In genomic region chr18:55224086-55224625, GRCh38 we compare ENCODE assay signal across 1 cellular context.
TF ChIP-seq lines count a peak whose summit lies in the region.

No MANE protein-coding gene starts in this region.

TF ChIP-seq in IMR-90, 13 proteins besides CTCF, POLR2A, EP300 and RAD21 (continued from another document):
- TF ChIP-seq MXI1 (IDR thresholded peaks at IDR 0.05; ENCODE audit: borderline replicate concordance, low read depth, low read length) (no peak), BHLHE40 (IDR thresholded peaks at IDR 0.05; ENCODE audit: low read depth, low read length) (no peak), CEBPB (IDR thresholded peaks at IDR 0.05; ENCODE audit: low read depth, low read length) (no peak), CHD1 (IDR thresholded peaks at IDR 0.05; ENCODE audit: low read depth, low read length) (no peak), NFE2L2 (IDR thresholded peaks at IDR 0.05; ENCODE audit: low read depth, low read length) (no peak), SMC3 (IDR thresholded peaks at IDR 0.05; ENCODE audit: low read depth, low read length) (no peak), ELK1 (IDR thresholded peaks at IDR 0.05; ENCODE audit: borderline replicate concordance, low read depth, low read length) (no peak), MAZ (IDR thresholded peaks at IDR 0.05; ENCODE audit: borderline replicate concordance, low read depth, low read length) (no peak)
- TF ChIP-seq, protein P1, sequence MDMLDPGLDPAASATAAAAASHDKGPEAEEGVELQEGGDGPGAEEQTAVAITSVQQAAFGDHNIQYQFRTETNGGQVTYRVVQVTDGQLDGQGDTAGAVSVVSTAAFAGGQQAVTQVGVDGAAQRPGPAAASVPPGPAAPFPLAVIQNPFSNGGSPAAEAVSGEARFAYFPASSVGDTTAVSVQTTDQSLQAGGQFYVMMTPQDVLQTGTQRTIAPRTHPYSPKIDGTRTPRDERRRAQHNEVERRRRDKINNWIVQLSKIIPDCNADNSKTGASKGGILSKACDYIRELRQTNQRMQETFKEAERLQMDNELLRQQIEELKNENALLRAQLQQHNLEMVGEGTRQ (IDR thresholded peaks at IDR 0.05; ENCODE audit: low read depth, low read length) = no peak
